10 cellular contexts compared by ENCODE assay signal in genomic region chr5:150144211-150144801, GRCh38. TPM values are rescaled to one million over a fixed set of nuclear protein-coding genes. Genes with fewer than 3 reads are reported as not detected.
DNase-seq lines count a peak whose midpoint lies in the region; ATAC-seq and TF ChIP-seq lines count a peak whose summit lies in the region.
"Had no signal": no experiment of that assay in that cellular context is flagged by ENCODE, and none has a peak within 500 bp of the region (broad histone marks: within the 10 kb centered on the region; RNA-seq: fewer than 3 reads in every experiment).

No MANE protein-coding gene starts in this region.

- H3K9me3 Mint-ChIP-seq in activated CD4-positive, alpha-beta memory T cell treated with anti-CD3 and anti-CD28 coated beads, Interleukin-2, amount 10 ng/mL, durations not matched to agents 7 days and 5 days, result no peaks in the 10 kb centered on the region

- peak overlapping the region; percentile 98 for H2BK20ac ChIP-seq in IMR-90 (ENCODE audit: low read depth, low read length)

- POLR2A ChIA-PET in IMR-90 (lab: Charles Lee; ENCODE audit: unreplicated experiment), result interaction anchor here (0.8 to 1.4 kb wide), 2 partner anchors 10 to 12 kb away, joined by 3 to 5 read pairs; partner anchors contain the start of gene PDGFRB
- POLR2A ChIA-PET in activated CD4-positive, alpha-beta memory T cell treated with anti-CD3 and anti-CD28 coated beads, Interleukin-2, amount 10 ng/mL, durations not matched to agents 7 days and 5 days (lab: Charles Lee), result interaction anchor here (1.5 kb wide), 1 partner anchor 8 kb away, joined by 5 read pairs; no protein-coding TSS in a partner anchor

- DNase-seq in IMR-90 (peak; percentile 86), thoracic aorta (ENCODE audit: low spot score) (peak; percentile 39), cerebellum (ENCODE audit: low spot score) (no peak), SIG-M5 treated with dmso at 0.1 percent for 504 hours (lab: John Stamatoyannopoulos, UW; ENCODE audit: unreplicated experiment) (no peak)
- no peak for DNase-seq in stimulated activated CD4-positive, alpha-beta T cell treated with anti-CD3 and anti-CD28 coated beads, Interleukin-2, amount 100 ng/mL, for 24 hours
- DNase-seq in activated CD4-positive, alpha-beta memory T cell treated with anti-CD3 and anti-CD28 coated beads, Interleukin-2, amount 10 ng/mL, durations not matched to agents 7 days and 5 days, result no peak
- DNase-seq: stimulated activated CD4-positive, alpha-beta T cell treated with anti-CD3 and anti-CD28 coated beads, Interleukin-4, amount 100 ng/mL, for 24 hours had no signal

- H3K36me3 Mint-ChIP-seq in activated CD4-positive, alpha-beta memory T cell treated with anti-CD3 and anti-CD28 coated beads, Interleukin-2, amount 10 ng/mL, durations not matched to agents 7 days and 5 days (ENCODE audit: low read depth), result no peaks in the 10 kb centered on the region

- peak overlapping the region; percentile 98 for H3K14ac ChIP-seq in IMR-90 (replicated peaks; ENCODE audit: low read depth, low read length)

- no peaks in the 10 kb centered on the region for H3K27me3 ChIP-seq in IMR-90 (ENCODE audit: control insufficient read depth, insufficient read depth, low read length)
- H3K27me3 ChIP-seq in ectodermal cell (ENCODE audit: control insufficient read depth, insufficient read depth, low read length, poor library complexity, severe bottlenecking), result no peaks in the 10 kb centered on the region
- no peaks in the 10 kb centered on the region for H3K27me3 ChIP-seq in thoracic aorta (replicated peaks; ENCODE audit: insufficient read depth)

- H3K4me3 ChIP-seq in IMR-90 (ENCODE audit: insufficient read depth, low read depth, low read length) (no peak overlapping the region), ectodermal cell (ENCODE audit: insufficient read depth, low read depth, low read length) (no peak overlapping the region), mesodermal cell (ENCODE audit: extremely low read depth, insufficient read depth, low read length, poor library complexity, severe bottlenecking) (no peak overlapping the region), thoracic aorta (peak overlapping the region; percentile 35)

- TF ChIP-seq RAD21 in IMR-90 (IDR thresholded peaks at IDR 0.05; ENCODE audit: low read length), result no peak

- H4K8ac ChIP-seq in IMR-90 (ENCODE audit: low read depth in 2 of 2, low read length in 2 of 2), result peak overlapping the region; percentile 98 to 100

- H3K18ac ChIP-seq in IMR-90 (ENCODE audit: low read depth, low read length), result peak overlapping the region; percentile 79

- in situ Hi-C loops in IMR-90 (cut with MboI; ENCODE audit: low sequenced_read_pairs), result no loop called here

- TF ChIP-seq CTCF in IMR-90 (conservative IDR thresholded peaks at IDR 0.05; ENCODE audit: low read depth, low read length) (no peak), thoracic aorta (IDR thresholded peaks at IDR 0.05) (no peak)

- H3K27ac ChIP-seq in IMR-90 (ENCODE audit: insufficient read depth, low read length) (peak overlapping the region; percentile 98), ectodermal cell (ENCODE audit: insufficient read depth, low read depth, low read length, poor library complexity, severe bottlenecking) (peak overlapping the region; percentile 44), mesodermal cell (ENCODE audit: low read depth, low read length, severe bottlenecking) (peak overlapping the region; percentile 99), thoracic aorta (peak overlapping the region; percentile 97)

- H3K9me1 ChIP-seq in IMR-90 (ENCODE audit: insufficient read depth, low read length), result peaks cover 30% of the 10 kb centered on the region

- H2AK5ac ChIP-seq in IMR-90 (ENCODE audit: low read depth, low read length), result peak overlapping the region; percentile 97

- peak overlapping the region; percentile 100 for H3K4ac ChIP-seq in IMR-90 (ENCODE audit: low read depth, low read length)

- peaks cover 17 to 78% of the 10 kb centered on the region in 2 experiments for H3K79me1 ChIP-seq in IMR-90 (ENCODE audit: low read depth in 1 of 2, low read length in 2 of 2)

- WGBS in IMR-90 (ENCODE audit: extremely low coverage in 2 of 2, insufficient read length in 1 of 2), 2 experiments, result no CpG with 5 or more reads among the region's 14 CpGs
- 47 to 51% methylated on average over 14 of the region's 14 CpGs for WGBS in ectodermal cell, 2 experiments
- 32 to 36% methylated on average over 3 to 6 of the region's 14 CpGs for WGBS in mesodermal cell (ENCODE audit: insufficient coverage in 2 of 2), 2 experiments

- peaks cover 27% of the 10 kb centered on the region for H3K36me3 ChIP-seq in IMR-90 (ENCODE audit: control insufficient read depth, insufficient read depth, low read length)
- H3K36me3 ChIP-seq in ectodermal cell (ENCODE audit: control insufficient read depth, insufficient read depth, low read length), result no peaks in the 10 kb centered on the region
- H3K36me3 ChIP-seq in mesodermal cell (ENCODE audit: control insufficient read depth, insufficient read depth, low read length), result peaks cover 21% of the 10 kb centered on the region
- peaks cover 3% of the 10 kb centered on the region for H3K36me3 ChIP-seq in thoracic aorta

- H3K9me3 ChIP-seq in IMR-90 (ENCODE audit: control insufficient read depth, insufficient read depth, low read length) (no peaks in the 10 kb centered on the region), ectodermal cell (ENCODE audit: control insufficient read depth, low read length) (no peaks in the 10 kb centered on the region), mesodermal cell (ENCODE audit: control insufficient read depth, low read length) (no peaks in the 10 kb centered on the region), thoracic aorta (no peaks in the 10 kb centered on the region)

- H2AFZ ChIP-seq in IMR-90 (replicated peaks; ENCODE audit: low read length, poor library complexity), result peak overlapping the region; percentile 55

- H3K9ac ChIP-seq in IMR-90 (ENCODE audit: low read depth, low read length), result peak overlapping the region; percentile 75

- no TSS peak for BruUV-seq in IMR-90 (replicated peaks; lab: Mats Ljungman, UMichigan)

- H3K4me3 Mint-ChIP-seq in activated CD4-positive, alpha-beta memory T cell treated with anti-CD3 and anti-CD28 coated beads, Interleukin-2, amount 10 ng/mL, durations not matched to agents 7 days and 5 days, result no peak overlapping the region

- intact Hi-C loops in IMR-90 (cut with micrococcal nuclease), result no loop called here

- no peak for TF ChIP-seq POLR2A in IMR-90 (IDR thresholded peaks at IDR 0.05; ENCODE audit: low read depth, low read length)

- peak overlapping the region; percentile 45 for H3K4me2 ChIP-seq in IMR-90 (ENCODE audit: low read depth, low read length)

- peak overlapping the region; percentile 99 for H3K56ac ChIP-seq in IMR-90 (ENCODE audit: extremely low read depth, insufficient read depth, low read length)

- peak overlapping the region; percentile 99 for H3K23ac ChIP-seq in IMR-90 (ENCODE audit: low read depth, low read length)

- H4K91ac ChIP-seq in IMR-90 (ENCODE audit: insufficient read depth, low read depth, low read length), result peak overlapping the region; percentile 99

- H2BK5ac ChIP-seq in IMR-90 (ENCODE audit: low read depth, low read length, poor library complexity, severe bottlenecking), result peak overlapping the region; percentile 98

- ATAC-seq in IMR-90 (ENCODE audit: low read depth) (peak; percentile 2; the same call in 1 of the 2 replicates), thoracic aorta (ENCODE audit: insufficient number of reproducible peaks, low FRiP score, low read depth) (no peak)

- dilution Hi-C loops in IMR-90 (cut with HindIII; ENCODE audit: low sequenced_read_pairs, unreplicated experiment), result no loop called here

- peaks cover 2% of the 10 kb centered on the region for H3K27me3 Mint-ChIP-seq in activated CD4-positive, alpha-beta memory T cell treated with anti-CD3 and anti-CD28 coated beads, Interleukin-2, amount 10 ng/mL, durations not matched to agents 7 days and 5 days

- H3K4me1 ChIP-seq in IMR-90 (ENCODE audit: control insufficient read depth, insufficient read depth, low read length) (peaks cover 60% of the 10 kb centered on the region), ectodermal cell (ENCODE audit: control insufficient read depth, insufficient read depth, low read length) (peaks cover 52% of the 10 kb centered on the region), mesodermal cell (ENCODE audit: control insufficient read depth, insufficient read depth, low read length, poor library complexity, severe bottlenecking) (peaks cover 81% of the 10 kb centered on the region), thoracic aorta (ENCODE audit: control insufficient read depth in 1 of 2, low read depth in 2 of 2) (peaks cover 87 to 100% of the 10 kb centered on the region in 2 donors)

- peak overlapping the region; percentile 95 for H4K5ac ChIP-seq in IMR-90 (ENCODE audit: low read depth, low read length)

- peak overlapping the region; percentile 95; the same call in 2 of the 3 replicates for H2BK15ac ChIP-seq in IMR-90 (ENCODE audit: low read depth, low read length)

- no peak overlapping the region for H3K27ac Mint-ChIP-seq in activated CD4-positive, alpha-beta memory T cell treated with anti-CD3 and anti-CD28 coated beads, Interleukin-2, amount 10 ng/mL, durations not matched to agents 7 days and 5 days

- H2AK9ac ChIP-seq in IMR-90 (replicated peaks; ENCODE audit: low read depth, low read length, poor library complexity), result peak overlapping the region; percentile 100

- CTCF ChIA-PET in IMR-90 (lab: Yijun Ruan, JAX), result no interaction called here
- CTCF ChIA-PET in activated CD4-positive, alpha-beta memory T cell treated with anti-CD3 and anti-CD28 coated beads, Interleukin-2, amount 10 ng/mL, durations not matched to agents 7 days and 5 days (lab: Charles Lee), result no interaction called here

- H4K20me1 ChIP-seq in IMR-90 (ENCODE audit: insufficient read depth, low read length), result peaks cover 14% of the 10 kb centered on the region; the same call in 1 of the 2 replicates

- peak overlapping the region; percentile 100 for H2BK120ac ChIP-seq in IMR-90 (ENCODE audit: low read depth, low read length)

- H3K4me1 Mint-ChIP-seq in activated CD4-positive, alpha-beta memory T cell treated with anti-CD3 and anti-CD28 coated beads, Interleukin-2, amount 10 ng/mL, durations not matched to agents 7 days and 5 days, result peaks cover 37% of the 10 kb centered on the region

RNA-seq across cellular contexts. Expression of gene PDGFRB, which starts 11.3 kb away (rescaled TPM):
- total RNA-seq in IMR-90 (2012; rRNA removed), result 81.9 and 108 TPM in 2 replicates
- polyA plus RNA-seq in IMR-90 (2012; rRNA removed), result 122 and 124 TPM in 2 replicates
- 69.9 and 116 TPM in 2 replicates for polyA plus RNA-seq in IMR-90 (2012; cell fraction: cytosol; rRNA removed)
- polyA plus RNA-seq in IMR-90 (2012; cell fraction: nucleus; rRNA removed; ENCODE audit: low replicate concordance), result 238 and 330 TPM in 2 replicates
- polyA plus RNA-seq in ectodermal cell (2013, experiment 1 of 4), result 25.9 TPM
- polyA plus RNA-seq in ectodermal cell (2013, experiment 2 of 4), result 22.1 TPM
- polyA plus RNA-seq in ectodermal cell (2013, experiment 3 of 4), result 20.5 TPM
- polyA plus RNA-seq in ectodermal cell (2013, experiment 4 of 4), result 21.8 TPM
- polyA plus RNA-seq in mesodermal cell (2013, experiment 1 of 2), result 95.2 TPM
- polyA plus RNA-seq in mesodermal cell (2013, experiment 2 of 2), result 84.5 TPM
- 100 to 1,000 TPM; 362 to 421 TPM for total RNA-seq in thoracic aorta
- 1 to 10 TPM; 7.2 to 9.0 TPM for total RNA-seq in activated CD4-positive, alpha-beta memory T cell treated with anti-CD3 and anti-CD28 coated beads, Interleukin-2, amount 10 ng/mL, durations not matched to agents 7 days and 5 days
- 37.9 TPM for total RNA-seq in cerebellum

RNA-seq across cellular contexts. Expression of gene CDX1, which starts 22.3 kb away (rescaled TPM):
- 0.18 TPM in 1 of 2 replicates, not detected in the other for total RNA-seq in IMR-90 (2012; rRNA removed)
- 0.22 and 0.24 TPM in 2 replicates for polyA plus RNA-seq in IMR-90 (2012; rRNA removed)
- polyA plus RNA-seq in IMR-90 (2012; cell fraction: cytosol; rRNA removed), result 0.22 and 0.56 TPM in 2 replicates
- 0.28 and 0.41 TPM in 2 replicates for polyA plus RNA-seq in IMR-90 (2012; cell fraction: nucleus; rRNA removed; ENCODE audit: low replicate concordance)
- 0.81 TPM for polyA plus RNA-seq in ectodermal cell (2013, experiment 1 of 4)
- polyA plus RNA-seq in ectodermal cell (2013, experiment 2 of 4), result 1.6 TPM
- 0.43 TPM for polyA plus RNA-seq in ectodermal cell (2013, experiment 3 of 4)
- polyA plus RNA-seq in ectodermal cell (2013, experiment 4 of 4), result 0.57 TPM
- 0.26 TPM for polyA plus RNA-seq in mesodermal cell (2013, experiment 1 of 2)
- polyA plus RNA-seq in mesodermal cell (2013, experiment 2 of 2), result 0.46 TPM
- not detected for total RNA-seq in thoracic aorta
- total RNA-seq in activated CD4-positive, alpha-beta memory T cell treated with anti-CD3 and anti-CD28 coated beads, Interleukin-2, amount 10 ng/mL, durations not matched to agents 7 days and 5 days, result not detected
- total RNA-seq in cerebellum, result not detected
- total RNA-seq: HT1080 had no signal

RNA-seq across cellular contexts. Expression of gene SLC6A7, which starts 45.6 kb away (rescaled TPM):
- total RNA-seq in IMR-90 (2012; rRNA removed), result under 0.01 TPM in 1 of 2 replicates, not detected in the other
- polyA plus RNA-seq in IMR-90 (2012; rRNA removed), result not detected in 2 replicates
- 0.01 TPM in 1 of 2 replicates, not detected in the other for polyA plus RNA-seq in IMR-90 (2012; cell fraction: cytosol; rRNA removed)
- 0.08 and 0.16 TPM in 2 replicates for polyA plus RNA-seq in IMR-90 (2012; cell fraction: nucleus; rRNA removed; ENCODE audit: low replicate concordance)
- not detected for polyA plus RNA-seq in ectodermal cell (2013, experiment 1 of 4)
- not detected for polyA plus RNA-seq in ectodermal cell (2013, experiment 2 of 4)
- not detected for polyA plus RNA-seq in ectodermal cell (2013, experiment 3 of 4)
- polyA plus RNA-seq in ectodermal cell (2013, experiment 4 of 4), result 0.04 TPM
- not detected for polyA plus RNA-seq in mesodermal cell (2013, experiment 1 of 2)
- polyA plus RNA-seq in mesodermal cell (2013, experiment 2 of 2), result not detected
- total RNA-seq in thoracic aorta, result not detected
- not detected for total RNA-seq in activated CD4-positive, alpha-beta memory T cell treated with anti-CD3 and anti-CD28 coated beads, Interleukin-2, amount 10 ng/mL, durations not matched to agents 7 days and 5 days
- 5.9 TPM for total RNA-seq in cerebellum
- total RNA-seq: HT1080 had no signal

RNA-seq across cellular contexts. Expression of gene CSF1R, which starts 58.0 kb away (rescaled TPM):
- total RNA-seq in IMR-90 (2012; rRNA removed) (under 0.01 and 0.36 TPM in 2 replicates), thoracic aorta (10 to 100 TPM; 76.3 to 98.6 TPM), cerebellum (8.7 TPM)
- 0.07 and 0.14 TPM in 2 replicates for polyA plus RNA-seq in IMR-90 (2012; rRNA removed)
- polyA plus RNA-seq in IMR-90 (2012; cell fraction: cytosol; rRNA removed), result 0.03 and 0.08 TPM in 2 replicates
- 0.33 and 0.72 TPM in 2 replicates for polyA plus RNA-seq in IMR-90 (2012; cell fraction: nucleus; rRNA removed; ENCODE audit: low replicate concordance)
- not detected for polyA plus RNA-seq in ectodermal cell (2013, experiment 1 of 4)
- polyA plus RNA-seq in ectodermal cell (2013, experiment 2 of 4), result not detected
- polyA plus RNA-seq in ectodermal cell (2013, experiment 3 of 4), result not detected
- polyA plus RNA-seq in ectodermal cell (2013, experiment 4 of 4), result not detected
- 0.15 TPM for polyA plus RNA-seq in mesodermal cell (2013, experiment 1 of 2)
- polyA plus RNA-seq in mesodermal cell (2013, experiment 2 of 2), result 0.25 TPM
- under 1 TPM in 1 of 2 experiments, not detected in 1; 0.25 TPM for total RNA-seq in activated CD4-positive, alpha-beta memory T cell treated with anti-CD3 and anti-CD28 coated beads, Interleukin-2, amount 10 ng/mL, durations not matched to agents 7 days and 5 days

Comparison
In these comparisons a context has a peak if more than half of its experiments do, and no peak if none do; other contexts are left out.
1. DNase-seq: peak in IMR-90 (single experiment) and thoracic aorta (single experiment); none in stimulated activated CD4-positive, alpha-beta T cell treated with anti-CD3 and anti-CD28 coated beads, Interleukin-2, amount 100 ng/mL, for 24 hours (0 of 2), activated CD4-positive, alpha-beta memory T cell treated with anti-CD3 and anti-CD28 coated beads, Interleukin-2, amount 10 ng/mL, durations not matched to agents 7 days and 5 days (single experiment), cerebellum (single experiment) and SIG-M5 treated with dmso at 0.1 percent for 504 hours (single experiment).
2. H3K27ac ChIP-seq: peak in every context shown above with its lines; median percentile 99 in mesodermal cell; 98 in IMR-90; 97 in thoracic aorta; 44 in ectodermal cell.